Comparison of ENCODE assay signal across 15 cellular contexts in the genomic region with DNA sequence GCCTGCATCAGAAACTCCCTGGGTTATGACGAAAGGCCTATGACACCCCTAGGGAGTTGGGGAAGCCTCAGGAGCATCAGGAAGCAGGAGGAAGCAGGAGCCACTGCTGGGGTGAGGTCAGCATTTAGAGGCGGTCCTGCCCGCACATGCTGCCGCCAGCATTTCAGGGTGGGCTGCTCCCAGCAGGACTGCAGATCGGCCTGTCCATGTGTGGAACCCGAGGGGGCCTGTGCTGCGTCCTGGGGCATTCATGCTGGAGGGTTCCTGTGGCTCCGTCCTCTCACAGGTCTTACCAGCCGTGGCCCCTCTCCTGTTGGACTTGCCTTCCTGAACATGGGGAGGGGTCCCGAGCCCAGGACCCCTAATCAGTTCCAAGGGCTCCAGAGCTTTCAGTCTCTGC. TPM values are rescaled to one million over a fixed set of nuclear protein-coding genes. Genes with fewer than 3 reads are reported as not detected.
A peak's percentile ranks its signal among the peaks of the same experiment; 100 is the strongest.
DNase-seq lines count a peak whose midpoint lies in the region; ATAC-seq, FAIRE-seq and TF ChIP-seq lines count a peak whose summit lies in the region.
"Had no signal": no experiment of that assay in that cellular context is flagged by ENCODE, and none has a peak within 500 bp of the region (broad histone marks: within the 10 kb centered on the region; RNA-seq: fewer than 3 reads in every experiment).

No MANE protein-coding gene starts in this region.

- H3K4me3 ChIP-seq in KMS-11 (IDR thresholded peaks at IDR 0.05; ENCODE audit: insufficient read depth, low read depth, low read length) (no peak overlapping the region), right cardiac atrium (ENCODE audit: low read length) (no peak overlapping the region), small intestine (ENCODE audit: low read depth in 1 of 2, low read length in 2 of 2) (no peak overlapping the region)
- H3K4me3 ChIP-seq: A549, GM12878, GM23338 had no signal

- peaks cover 7 to 11% of the 10 kb centered on the region in 2 donors for H3K27me3 Mint-ChIP-seq in natural killer cell treated with Interleukin-12 subunit alpha and Interleukin-12 subunit beta and Interleukin-15 and Interleukin-18, amount 100 ng/mL, for 72 hours
- H3K27me3 Mint-ChIP-seq in natural killer cell (ENCODE audit: low read depth in 2 of 2) (peaks cover 7 to 15% of the 10 kb centered on the region in 2 donors), Calu3 (ENCODE audit: unreplicated experiment) (peaks cover 50% of the 10 kb centered on the region)

- H3K9me3 Mint-ChIP-seq in natural killer cell treated with Interleukin-12 subunit alpha and Interleukin-12 subunit beta and Interleukin-15 and Interleukin-18, amount 100 ng/mL, for 72 hours: no peaks in the 10 kb centered on the region
- H3K9me3 Mint-ChIP-seq in natural killer cell: no peaks in the 10 kb centered on the region
- no peaks in the 10 kb centered on the region for H3K9me3 Mint-ChIP-seq in Calu3 (ENCODE audit: low read depth, unreplicated experiment)
- H3K9me3 Mint-ChIP-seq: GM23338, IgD-negative memory B cell had no signal

- no peaks in the 10 kb centered on the region for H3K36me3 Mint-ChIP-seq in natural killer cell treated with Interleukin-12 subunit alpha and Interleukin-12 subunit beta and Interleukin-15 and Interleukin-18, amount 100 ng/mL, for 72 hours
- H3K36me3 Mint-ChIP-seq in natural killer cell (no peaks in the 10 kb centered on the region), Calu3 (ENCODE audit: insufficient read depth, unreplicated experiment) (no peaks in the 10 kb centered on the region)
- H3K36me3 Mint-ChIP-seq: IgD-negative memory B cell had no signal

- WGBS in right cardiac atrium: 77% methylated on average over 10 of the region's 10 CpGs
- WGBS in small intestine, 3 donors: 77 to 84% (median 80%) methylated on average over 10 of the region's 10 CpGs

- peak overlapping the region; percentile 12; the same call in 1 of the 2 replicates for H3K27ac ChIP-seq in KMS-11
- no peak overlapping the region for H3K27ac ChIP-seq in right cardiac atrium (ENCODE audit: low read length)
- H3K27ac ChIP-seq in small intestine (ENCODE audit: low read depth in 1 of 2, low read length in 1 of 2): no peak overlapping the region
- H3K27ac ChIP-seq: A549 had no signal

- H3K27ac Mint-ChIP-seq in natural killer cell treated with Interleukin-12 subunit alpha and Interleukin-12 subunit beta and Interleukin-15 and Interleukin-18, amount 100 ng/mL, for 72 hours: no peak overlapping the region
- H3K27ac Mint-ChIP-seq in natural killer cell: no peak overlapping the region
- no peak overlapping the region for H3K27ac Mint-ChIP-seq in Calu3 (ENCODE audit: unreplicated experiment)
- H3K27ac Mint-ChIP-seq: IgD-negative memory B cell had no signal

- ATAC-seq in natural killer cell treated with Interleukin-12 subunit alpha and Interleukin-12 subunit beta and Interleukin-15 and Interleukin-18, amount 100 ng/mL, for 72 hours: no peak
- ATAC-seq in natural killer cell (no peak), right cardiac atrium (no peak)
- ATAC-seq: A549, GM12878, GM23338 had no signal

- no peak for FAIRE-seq in small intestine (lab: Jason Lieb, UNC)
- FAIRE-seq: A549, GM12878, GM18507 had no signal

- no peaks in the 10 kb centered on the region for H3K27me3 ChIP-seq in KMS-11 (ENCODE audit: insufficient read depth, low read depth)
- no peaks in the 10 kb centered on the region for H3K27me3 ChIP-seq in right cardiac atrium (ENCODE audit: control insufficient read depth, insufficient read depth)
- peaks cover 0 to 2% of the 10 kb centered on the region in 2 donors for H3K27me3 ChIP-seq in small intestine (ENCODE audit: control insufficient read depth in 2 of 2, insufficient read depth in 2 of 2, low read length in 2 of 2)
- H3K27me3 ChIP-seq: BE2C had no signal

- H3K9ac ChIP-seq in KMS-11: peak overlapping the region; percentile 4; the same call in 1 of the 2 replicates

- no peak overlapping the region for H3K4me3 Mint-ChIP-seq in natural killer cell treated with Interleukin-12 subunit alpha and Interleukin-12 subunit beta and Interleukin-15 and Interleukin-18, amount 100 ng/mL, for 72 hours
- H3K4me3 Mint-ChIP-seq in natural killer cell (no peak overlapping the region), Calu3 (ENCODE audit: low read depth, unreplicated experiment) (no peak overlapping the region)
- H3K4me3 Mint-ChIP-seq: GM23338, IgD-negative memory B cell had no signal

- DNase-seq in natural killer cell treated with Interleukin-12 subunit alpha and Interleukin-12 subunit beta and Interleukin-15 and Interleukin-18, amount 100 ng/mL, for 72 hours (ENCODE audit: low spot score): peak; percentile 34
- DNase-seq in natural killer cell: no peak
- peak; percentile 7 to 47 (median 37) for DNase-seq in right cardiac atrium
- DNase-seq in small intestine: no peak
- DNase-seq in Calu3: no peak
- DNase-seq in NCI-H2227 treated with DMSO at 0.1 percent for 48 hours (lab: John Stamatoyannopoulos, UW): no peak
- DNase-seq: BE2C, DMS 273 treated with DMSO at 0.1 percent for 48 hours had no signal

- H3K9me3 ChIP-seq in right cardiac atrium (ENCODE audit: control insufficient read depth, low read length): no peaks in the 10 kb centered on the region
- no peaks in the 10 kb centered on the region for H3K9me3 ChIP-seq in small intestine (ENCODE audit: control insufficient read depth, low read depth)
- H3K9me3 ChIP-seq: A549, BE2C had no signal

- H3K4me1 ChIP-seq in KMS-11 (ENCODE audit: low read depth, poor library complexity, severe bottlenecking): peaks cover 69% of the 10 kb centered on the region
- no peaks in the 10 kb centered on the region for H3K4me1 ChIP-seq in right cardiac atrium (ENCODE audit: control insufficient read depth, insufficient read depth, low read length)
- no peaks in the 10 kb centered on the region for H3K4me1 ChIP-seq in small intestine (ENCODE audit: control insufficient read depth in 2 of 2, insufficient read depth in 1 of 2, low read depth in 1 of 2, low read length in 1 of 2)
- H3K4me1 ChIP-seq: BE2C had no signal

- intact Hi-C loops in natural killer cell (cut with micrococcal nuclease): no loop called here
- intact Hi-C loops in right cardiac atrium (cut with DNase I): no loop called here
- intact Hi-C loops in Calu3 (cut with micrococcal nuclease; ENCODE audit: unreplicated experiment): no loop called here

- peaks cover 100% of the 10 kb centered on the region for H3K79me2 ChIP-seq in KMS-11 (ENCODE audit: insufficient read depth, low read depth)

- H2AFZ ChIP-seq in KMS-11 (ENCODE audit: low read depth): no peak overlapping the region
- H2AFZ ChIP-seq: GM23338 had no signal

- CTCF ChIA-PET in Calu3 (lab: Charles Lee): no interaction called here

- no TSS peak for BruUV-seq in Calu3 (replicated peaks; lab: Mats Ljungman, UMichigan)

- TF ChIP-seq CTCF in natural killer cell (IDR thresholded peaks at IDR 0.05) (no peak), KMS-11 (conservative IDR thresholded peaks at IDR 0.05; ENCODE audit: low read depth, low read length) (no peak), Calu3 (IDR thresholded peaks at IDR 0.05; ENCODE audit: unreplicated experiment) (no peak)

- H3K36me3 ChIP-seq in KMS-11 (ENCODE audit: insufficient read depth): peaks cover 16% of the 10 kb centered on the region; the same call in 1 of the 2 replicates
- no peaks in the 10 kb centered on the region for H3K36me3 ChIP-seq in small intestine (ENCODE audit: control insufficient read depth in 2 of 2, insufficient read depth in 2 of 2, low read length in 2 of 2)
- H3K36me3 ChIP-seq: BE2C had no signal

- H4K20me1 ChIP-seq in KMS-11 (ENCODE audit: insufficient read depth): peaks cover 37% of the 10 kb centered on the region

- no peak overlapping the region for H3K4me2 ChIP-seq in KMS-11
- H3K4me2 ChIP-seq: A549, GM23338 had no signal

- peaks cover 0 to 2% of the 10 kb centered on the region in 2 donors for H3K4me1 Mint-ChIP-seq in natural killer cell treated with Interleukin-12 subunit alpha and Interleukin-12 subunit beta and Interleukin-15 and Interleukin-18, amount 100 ng/mL, for 72 hours (ENCODE audit: low read depth in 2 of 2)
- no peaks in the 10 kb centered on the region for H3K4me1 Mint-ChIP-seq in natural killer cell
- peaks cover 7% of the 10 kb centered on the region for H3K4me1 Mint-ChIP-seq in Calu3 (ENCODE audit: low read depth, unreplicated experiment)

RNA-seq across cellular contexts. Expression of a gene that starts 6.9 kb away (rescaled TPM):
- total RNA-seq in natural killer cell treated with Interleukin-12 subunit alpha and Interleukin-12 subunit beta and Interleukin-15 and Interleukin-18, amount 100 ng/mL, for 72 hours: under 1 TPM in 1 of 2 donors, not detected in 1; 0.53 TPM
- total RNA-seq in natural killer cell: not detected
- 1 to 10 TPM; 1.9 to 8.6 (median 3.1) TPM for total RNA-seq in right cardiac atrium
- polyA plus RNA-seq in right cardiac atrium: 2.6 TPM
- 1 to 10 TPM in 1 of 3 donors, under 1 TPM in 2; 0.22 to 3.7 (median 0.81) TPM for polyA plus RNA-seq in small intestine
- total RNA-seq in Calu3 (2022): 0.47 and 0.93 TPM in 2 replicates
- polyA plus RNA-seq: AG04450, IgD-negative memory B cell had no signal

Comparison
In these comparisons a context has a peak if more than half of its experiments do, and no peak if none do; other contexts are left out.
1. DNase-seq: peak in natural killer cell treated with Interleukin-12 subunit alpha and Interleukin-12 subunit beta and Interleukin-15 and Interleukin-18, amount 100 ng/mL, for 72 hours (single experiment) and right cardiac atrium (3 of 3); none in natural killer cell (single experiment), small intestine (single experiment), Calu3 (single experiment) and NCI-H2227 treated with DMSO at 0.1 percent for 48 hours (single experiment).